Comparison of ENCODE assay signal across 10 cellular contexts in genomic region chr3:49119036-49119435, GRCh38. TPM values are rescaled to one million over a fixed set of nuclear protein-coding genes. Genes with fewer than 3 reads are reported as not detected.
DNase-seq lines count a peak whose midpoint lies in the region; ATAC-seq and TF ChIP-seq lines count a peak whose summit lies in the region.
"Had no signal": no experiment of that assay in that cellular context is flagged by ENCODE, and none has a peak within 500 bp of the region (broad histone marks: within the 10 kb centered on the region; RNA-seq: fewer than 3 reads in every experiment).

No MANE protein-coding gene starts in this region.

- no peak overlapping the region for H4K8ac ChIP-seq in mesendoderm (ENCODE audit: low read depth, low read length)

- no TSS peak for BruUV-seq in PC-3 (replicated peaks; lab: Mats Ljungman, UMichigan)

- H2BK15ac ChIP-seq in mesendoderm (replicated peaks; ENCODE audit: low read depth), result no peak overlapping the region

- H3K18ac ChIP-seq in mesendoderm (ENCODE audit: low read length), result no peak overlapping the region

- peak overlapping the region; percentile 76 for H3K4me3 ChIP-seq in GM23248
- peak overlapping the region; percentile 85 for H3K4me3 ChIP-seq in PC-3 (ENCODE audit: low read length)
- H3K4me3 ChIP-seq in mesendoderm (ENCODE audit: low read length), result no peak overlapping the region

- ATAC-seq in PC-3, result no peak

- H3K4me2 ChIP-seq in GM23248 (ENCODE audit: unreplicated experiment), result peak overlapping the region; percentile 84
- H3K4me2 ChIP-seq in PC-3 (ENCODE audit: low read length), result peak overlapping the region; percentile 96
- H3K4me2 ChIP-seq in mesendoderm (ENCODE audit: low read length), result no peak overlapping the region

- H3K27ac Mint-ChIP-seq in endothelial cell (ENCODE audit: unreplicated experiment) (peak overlapping the region; percentile 72), progenitor cell of endocrine pancreas (no peak overlapping the region)

- H3K9me3 ChIP-seq in GM23248 (ENCODE audit: low read depth), result no peaks in the 10 kb centered on the region
- H3K9me3 ChIP-seq in PC-3 (ENCODE audit: low read length), result no peaks in the 10 kb centered on the region

- 60 to 69% methylated on average over 10 of the region's 10 CpGs for WGBS in GM23248 (ENCODE audit: low coverage in 1 of 2, low lambda C conversion rate in 2 of 2, missing lambda C conversion rate in 2 of 2), 2 experiments
- WGBS in mesendoderm (ENCODE audit: extremely low coverage, insufficient coverage, low lambda C conversion rate), result no CpG with 5 or more reads among the region's 10 CpGs

- H2BK120ac ChIP-seq in mesendoderm (ENCODE audit: low read depth, low read length), result no peak overlapping the region

- H3K27me3 Mint-ChIP-seq in endothelial cell (ENCODE audit: unreplicated experiment) (peaks cover 2% of the 10 kb centered on the region), progenitor cell of endocrine pancreas (no peaks in the 10 kb centered on the region)

- intact Hi-C loops in PC-3 (cut with micrococcal nuclease), result no loop called here

- TF ChIP-seq POLR2A in erythroblast (IDR thresholded peaks at IDR 0.05; ENCODE audit: low read length), result no peak

- POLR2A ChIA-PET in PC-3 (lab: Charles Lee; ENCODE audit: unreplicated experiment), result interaction anchor here (0.6 kb wide), 1 partner anchor 52 kb away, joined by 4 read pairs; the partner anchor contains the start of gene KLHDC8B

- no peak for DNase-seq in GM23248
- no peak for DNase-seq in PC-3
- no peak for DNase-seq in endothelial cell (ENCODE audit: low spot score)
- DNase-seq in progenitor cell of endocrine pancreas (ENCODE audit: low spot score, unreplicated experiment), result no peak
- no peak for DNase-seq in stimulated activated CD8-positive, alpha-beta memory T cell treated with anti-CD3 and anti-CD28 coated beads, Interleukin-4, amount 100 ng/mL, for 48 hours
- DNase-seq in GM10266 (ENCODE audit: extremely low spot score), result no peak
- no peak for DNase-seq in mesendoderm
- no peak for DNase-seq in erythroblast (lab: John Stamatoyannopoulos, UW)
- DNase-seq: activated CD8-positive, alpha-beta memory T cell treated with anti-CD3 and anti-CD28 coated beads, Interleukin-2, amount 50 U/mL, for 48 hours; foreskin melanocyte had no signal

- H3K9me3 Mint-ChIP-seq in endothelial cell (ENCODE audit: unreplicated experiment) (no peaks in the 10 kb centered on the region), progenitor cell of endocrine pancreas (ENCODE audit: low read depth) (no peaks in the 10 kb centered on the region)

- no peak overlapping the region for H2BK5ac ChIP-seq in mesendoderm (ENCODE audit: low read length)

- peaks cover 25% of the 10 kb centered on the region for H3K36me3 Mint-ChIP-seq in endothelial cell (ENCODE audit: low read depth, unreplicated experiment)
- H3K36me3 Mint-ChIP-seq in progenitor cell of endocrine pancreas (ENCODE audit: insufficient read depth), result peaks cover 16% of the 10 kb centered on the region

- H3K4ac ChIP-seq in mesendoderm (ENCODE audit: low read depth, low read length), result no peak overlapping the region

- H3K23ac ChIP-seq in mesendoderm (ENCODE audit: low read length), result no peak overlapping the region

- no peak for TF ChIP-seq CTCF in PC-3 (conservative IDR thresholded peaks at IDR 0.05; ENCODE audit: low read depth, low read length)
- TF ChIP-seq CTCF in endothelial cell (IDR thresholded peaks at IDR 0.05; ENCODE audit: unreplicated experiment), result no peak
- no peak for TF ChIP-seq CTCF in progenitor cell of endocrine pancreas (IDR thresholded peaks at IDR 0.05; ENCODE audit: unreplicated experiment)
- no peak for TF ChIP-seq CTCF in GM10266 (IDR thresholded peaks at IDR 0.05; ENCODE audit: control insufficient read depth, insufficient read depth, low read depth, missing control alignments)

- H3K9ac ChIP-seq in GM23248 (peak overlapping the region; percentile 86; the same call in 1 of the 2 replicates), PC-3 (ENCODE audit: low read length) (no peak overlapping the region), mesendoderm (ENCODE audit: low read length) (no peak overlapping the region)

- H4K5ac ChIP-seq in mesendoderm (ENCODE audit: low read length), result no peak overlapping the region

- H3K27me3 ChIP-seq in GM23248 (replicated peaks; ENCODE audit: insufficient read depth), result no peaks in the 10 kb centered on the region
- H3K27me3 ChIP-seq in PC-3 (ENCODE audit: low read length), result no peaks in the 10 kb centered on the region
- H3K27me3 ChIP-seq in mesendoderm (ENCODE audit: insufficient read depth, low read length, poor library complexity), result no peaks in the 10 kb centered on the region

- H3K79me1 ChIP-seq in mesendoderm (ENCODE audit: low read length), result peaks cover 7% of the 10 kb centered on the region

- no peaks in the 10 kb centered on the region for H4K20me1 ChIP-seq in GM23248 (ENCODE audit: insufficient read depth)
- H4K20me1 ChIP-seq in PC-3 (ENCODE audit: low read length), result no peaks in the 10 kb centered on the region

- CTCF ChIA-PET in PC-3 (lab: Charles Lee), result no interaction called here

- H2AK5ac ChIP-seq in mesendoderm (ENCODE audit: low read length), result no peak overlapping the region

- H3K4me3 Mint-ChIP-seq in endothelial cell (ENCODE audit: unreplicated experiment) (peak overlapping the region; percentile 25), progenitor cell of endocrine pancreas (ENCODE audit: low read depth) (peak overlapping the region; percentile 84)

- H3K56ac ChIP-seq in mesendoderm (ENCODE audit: low read length), result no peak overlapping the region

- in situ Hi-C loops in GM23248 (cut with MboI), result no loop called here

- H3F3A ChIP-seq in GM23248 (ENCODE audit: insufficient read depth) (peaks cover 30% of the 10 kb centered on the region), PC-3 (ENCODE audit: low read length, unreplicated experiment) (peaks cover 7% of the 10 kb centered on the region)

- no peaks in the 10 kb centered on the region for H3K9me2 ChIP-seq in GM23248 (ENCODE audit: insufficient read depth)
- H3K9me2 ChIP-seq in PC-3 (replicated peaks; ENCODE audit: low read length), result no peaks in the 10 kb centered on the region

- H2AFZ ChIP-seq in GM23248 (no peak overlapping the region), PC-3 (ENCODE audit: low read length) (no peak overlapping the region)

- H3K27ac ChIP-seq in GM23248, result peak overlapping the region; percentile 73
- no peak overlapping the region for H3K27ac ChIP-seq in PC-3 (ENCODE audit: low read length)
- no peak overlapping the region for H3K27ac ChIP-seq in mesendoderm (ENCODE audit: low read depth, low read length)

- H3K4me1 Mint-ChIP-seq in endothelial cell (ENCODE audit: unreplicated experiment) (peaks cover 5% of the 10 kb centered on the region), progenitor cell of endocrine pancreas (ENCODE audit: low read depth) (peaks cover 5% of the 10 kb centered on the region)

- H3K4me1 ChIP-seq in GM23248 (ENCODE audit: insufficient read depth), result peaks cover 9% of the 10 kb centered on the region; the same call in 1 of the 2 replicates
- H3K4me1 ChIP-seq in PC-3 (ENCODE audit: insufficient read depth, low read length), result peaks cover 15% of the 10 kb centered on the region
- peaks cover 2% of the 10 kb centered on the region for H3K4me1 ChIP-seq in mesendoderm (ENCODE audit: control insufficient read depth, low read depth, low read length)

- peaks cover 36% of the 10 kb centered on the region for H3K79me2 ChIP-seq in GM23248 (ENCODE audit: insufficient read depth)
- H3K79me2 ChIP-seq in PC-3 (ENCODE audit: low read length), result peaks cover 20% of the 10 kb centered on the region
- H3K79me2 ChIP-seq in mesendoderm (ENCODE audit: control insufficient read depth, insufficient read depth, low read length), result peaks cover 8% of the 10 kb centered on the region

- H3K36me3 ChIP-seq in GM23248 (ENCODE audit: low read depth), result peaks cover 31% of the 10 kb centered on the region
- peaks cover 44% of the 10 kb centered on the region for H3K36me3 ChIP-seq in PC-3 (ENCODE audit: low read depth, low read length)
- H3K36me3 ChIP-seq in mesendoderm (ENCODE audit: control insufficient read depth, insufficient read depth, low read length), result peaks cover 10% of the 10 kb centered on the region

RNA-seq across cellular contexts. Expression of gene USP19, which starts 1.6 kb away (rescaled TPM):
- total RNA-seq in GM23248 (2014; rRNA removed; shearing (Covaris generic)), result 31.6 and 46.4 TPM in 2 replicates
- 16.3 and 17.0 TPM in 2 replicates for polyA plus RNA-seq in GM23248 (2016; fragmentation: Nextera tagmentation; extraction: Ambion mirVana)
- total RNA-seq in PC-3 (2014; rRNA removed), result 84.4 and 86.7 TPM in 2 replicates
- 38.8 TPM for total RNA-seq in endothelial cell (ENCODE audit: unreplicated experiment)
- 76.2 and 81.1 TPM in 2 replicates for total RNA-seq in progenitor cell of endocrine pancreas
- 21.6 TPM for polyA plus RNA-seq in mesendoderm (2013, experiment 1 of 2)
- 23.3 TPM for polyA plus RNA-seq in mesendoderm (2013, experiment 2 of 2)

RNA-seq across cellular contexts. Expression of gene LAMB2, which starts 13.8 kb away (rescaled TPM):
- 894 and 1,064 TPM in 2 replicates for total RNA-seq in GM23248 (2014; rRNA removed; shearing (Covaris generic))
- 539 and 542 TPM in 2 replicates for polyA plus RNA-seq in GM23248 (2016; fragmentation: Nextera tagmentation; extraction: Ambion mirVana)
- 240 and 365 TPM in 2 replicates for total RNA-seq in PC-3 (2014; rRNA removed)
- 259 TPM for total RNA-seq in endothelial cell (ENCODE audit: unreplicated experiment)
- total RNA-seq in progenitor cell of endocrine pancreas, result 273 and 278 TPM in 2 replicates
- 60.3 TPM for polyA plus RNA-seq in mesendoderm (2013, experiment 1 of 2)
- 62.4 TPM for polyA plus RNA-seq in mesendoderm (2013, experiment 2 of 2)

RNA-seq across cellular contexts. Expression of gene QARS1, which starts 14.5 kb away (rescaled TPM):
- 201 and 240 TPM in 2 replicates for total RNA-seq in GM23248 (2014; rRNA removed; shearing (Covaris generic))
- polyA plus RNA-seq in GM23248 (2016; fragmentation: Nextera tagmentation; extraction: Ambion mirVana), result 87.0 and 94.8 TPM in 2 replicates
- total RNA-seq in PC-3 (2014; rRNA removed) (310 and 316 TPM in 2 replicates), endothelial cell (ENCODE audit: unreplicated experiment) (416 TPM), progenitor cell of endocrine pancreas (402 and 417 TPM in 2 replicates)
- 331 TPM for polyA plus RNA-seq in mesendoderm (2013, experiment 1 of 2)
- polyA plus RNA-seq in mesendoderm (2013, experiment 2 of 2), result 331 TPM

RNA-seq across cellular contexts. Expression of gene QRICH1, which starts 25.2 kb away (rescaled TPM):
- total RNA-seq in GM23248 (2014; rRNA removed; shearing (Covaris generic)), result 75.6 and 107 TPM in 2 replicates
- polyA plus RNA-seq in GM23248 (2016; fragmentation: Nextera tagmentation; extraction: Ambion mirVana), result 29.0 and 29.3 TPM in 2 replicates
- 90.2 and 124 TPM in 2 replicates for total RNA-seq in PC-3 (2014; rRNA removed)
- total RNA-seq in endothelial cell (ENCODE audit: unreplicated experiment), result 136 TPM
- total RNA-seq in progenitor cell of endocrine pancreas, result 130 and 134 TPM in 2 replicates
- polyA plus RNA-seq in mesendoderm (2013, experiment 1 of 2), result 123 TPM
- 126 TPM for polyA plus RNA-seq in mesendoderm (2013, experiment 2 of 2)

RNA-seq across cellular contexts. Expression of gene CCDC71, which starts 47.1 kb away (rescaled TPM):
- total RNA-seq in GM23248 (2014; rRNA removed; shearing (Covaris generic)), result 35.4 and 39.7 TPM in 2 replicates
- polyA plus RNA-seq in GM23248 (2016; fragmentation: Nextera tagmentation; extraction: Ambion mirVana), result 1.5 and 1.7 TPM in 2 replicates
- total RNA-seq in PC-3 (2014; rRNA removed), result 19.4 and 27.7 TPM in 2 replicates
- 24.8 TPM for total RNA-seq in endothelial cell (ENCODE audit: unreplicated experiment)
- 28.6 and 29.8 TPM in 2 replicates for total RNA-seq in progenitor cell of endocrine pancreas
- 23.9 TPM for polyA plus RNA-seq in mesendoderm (2013, experiment 1 of 2)
- polyA plus RNA-seq in mesendoderm (2013, experiment 2 of 2), result 24.1 TPM
